In the genomic region with DNA sequence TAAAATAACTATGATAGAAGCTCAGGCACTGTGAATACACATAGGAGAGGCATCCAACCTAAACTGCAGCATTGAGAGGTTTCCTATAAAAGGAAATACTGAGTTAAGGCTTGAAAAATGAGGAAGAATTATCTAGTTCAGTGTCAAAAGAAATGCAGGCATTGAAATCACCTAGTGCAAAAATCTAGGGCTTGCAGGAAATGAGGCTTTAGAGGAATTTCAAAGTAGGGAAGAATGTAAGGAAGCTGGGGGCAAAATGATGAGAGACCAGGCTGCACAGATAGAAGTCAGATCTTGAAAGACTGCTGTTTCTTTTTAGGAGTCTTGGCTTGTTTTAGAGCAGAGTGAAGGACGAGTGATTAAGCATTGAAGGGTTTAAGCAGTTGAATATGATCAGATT, we compare ENCODE assay signal across 1 cellular context.
TF ChIP-seq lines count a peak whose summit lies in the region.

No MANE protein-coding gene starts in this region.

TF ChIP-seq in WTC11, 78 proteins besides CTCF, POLR2A, EP300 and RAD21 (continued from another document):
- TF ChIP-seq NFATC4 (CRISPR knock-in tag; IDR thresholded peaks at IDR 0.05) (no peak), CREB1 (CRISPR knock-in tag; IDR thresholded peaks at IDR 0.05) (no peak), SMAD4 (CRISPR knock-in tag; IDR thresholded peaks at IDR 0.05) (no peak), ZNF263 (CRISPR knock-in tag; IDR thresholded peaks at IDR 0.05; ENCODE audit: low read depth) (no peak), NR1H2 (CRISPR knock-in tag; IDR thresholded peaks at IDR 0.05) (no peak), ESRRA (CRISPR knock-in tag; IDR thresholded peaks at IDR 0.05; ENCODE audit: borderline replicate concordance) (no peak)
- TF ChIP-seq, protein P1, sequence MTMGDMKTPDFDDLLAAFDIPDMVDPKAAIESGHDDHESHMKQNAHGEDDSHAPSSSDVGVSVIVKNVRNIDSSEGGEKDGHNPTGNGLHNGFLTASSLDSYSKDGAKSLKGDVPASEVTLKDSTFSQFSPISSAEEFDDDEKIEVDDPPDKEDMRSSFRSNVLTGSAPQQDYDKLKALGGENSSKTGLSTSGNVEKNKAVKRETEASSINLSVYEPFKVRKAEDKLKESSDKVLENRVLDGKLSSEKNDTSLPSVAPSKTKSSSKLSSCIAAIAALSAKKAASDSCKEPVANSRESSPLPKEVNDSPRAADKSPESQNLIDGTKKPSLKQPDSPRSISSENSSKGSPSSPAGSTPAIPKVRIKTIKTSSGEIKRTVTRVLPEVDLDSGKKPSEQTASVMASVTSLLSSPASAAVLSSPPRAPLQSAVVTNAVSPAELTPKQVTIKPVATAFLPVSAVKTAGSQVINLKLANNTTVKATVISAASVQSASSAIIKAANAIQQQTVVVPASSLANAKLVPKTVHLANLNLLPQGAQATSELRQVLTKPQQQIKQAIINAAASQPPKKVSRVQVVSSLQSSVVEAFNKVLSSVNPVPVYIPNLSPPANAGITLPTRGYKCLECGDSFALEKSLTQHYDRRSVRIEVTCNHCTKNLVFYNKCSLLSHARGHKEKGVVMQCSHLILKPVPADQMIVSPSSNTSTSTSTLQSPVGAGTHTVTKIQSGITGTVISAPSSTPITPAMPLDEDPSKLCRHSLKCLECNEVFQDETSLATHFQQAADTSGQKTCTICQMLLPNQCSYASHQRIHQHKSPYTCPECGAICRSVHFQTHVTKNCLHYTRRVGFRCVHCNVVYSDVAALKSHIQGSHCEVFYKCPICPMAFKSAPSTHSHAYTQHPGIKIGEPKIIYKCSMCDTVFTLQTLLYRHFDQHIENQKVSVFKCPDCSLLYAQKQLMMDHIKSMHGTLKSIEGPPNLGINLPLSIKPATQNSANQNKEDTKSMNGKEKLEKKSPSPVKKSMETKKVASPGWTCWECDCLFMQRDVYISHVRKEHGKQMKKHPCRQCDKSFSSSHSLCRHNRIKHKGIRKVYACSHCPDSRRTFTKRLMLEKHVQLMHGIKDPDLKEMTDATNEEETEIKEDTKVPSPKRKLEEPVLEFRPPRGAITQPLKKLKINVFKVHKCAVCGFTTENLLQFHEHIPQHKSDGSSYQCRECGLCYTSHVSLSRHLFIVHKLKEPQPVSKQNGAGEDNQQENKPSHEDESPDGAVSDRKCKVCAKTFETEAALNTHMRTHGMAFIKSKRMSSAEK (CRISPR knock-in tag; IDR thresholded peaks at IDR 0.05; ENCODE audit: borderline replicate concordance), result no peak
- TF ChIP-seq, protein P2, sequence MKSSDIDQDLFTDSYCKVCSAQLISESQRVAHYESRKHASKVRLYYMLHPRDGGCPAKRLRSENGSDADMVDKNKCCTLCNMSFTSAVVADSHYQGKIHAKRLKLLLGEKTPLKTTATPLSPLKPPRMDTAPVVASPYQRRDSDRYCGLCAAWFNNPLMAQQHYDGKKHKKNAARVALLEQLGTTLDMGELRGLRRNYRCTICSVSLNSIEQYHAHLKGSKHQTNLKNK (CRISPR knock-in tag; IDR thresholded peaks at IDR 0.05), result no peak
TF ChIP-seq in WTC11: peak in this region for 0.
